8 cellular contexts compared by ENCODE assay signal in genomic region chr12:15882055-15882971, GRCh38. TPM values are rescaled to one million over a fixed set of nuclear protein-coding genes. Genes with fewer than 3 reads are reported as not detected.
A peak's percentile ranks its signal among the peaks of the same experiment; 100 is the strongest.
DNase-seq lines count a peak whose midpoint lies in the region; ATAC-seq and TF ChIP-seq lines count a peak whose summit lies in the region.

Gene STRAP, plus strand, starts transcription at chr12:15882387. Its CDS starts 321 bp downstream, at chr12:15882708.

- H3K36me3 ChIP-seq in KMS-11 (ENCODE audit: insufficient read depth) (no peaks in the 10 kb centered on the region), Peyer's patch (no peaks in the 10 kb centered on the region), muscle layer of duodenum (ENCODE audit: control insufficient read depth in 1 of 2, insufficient read depth in 2 of 2, low read length in 2 of 2) (peaks cover 3 to 19% of the 10 kb centered on the region in 2 donors)

- H2AFZ ChIP-seq in KMS-11 (ENCODE audit: low read depth): peak within 1 kb of the TSS; percentile 94

- H3K4me3 ChIP-seq in KMS-11 (IDR thresholded peaks at IDR 0.05; ENCODE audit: insufficient read depth, low read depth, low read length) (no peak within 1 kb of the TSS), Peyer's patch (peak within 1 kb of the TSS; percentile 54 to 92 (median 76)), muscle layer of duodenum (ENCODE audit: low read depth in 1 of 2, low read length in 2 of 2) (peak within 1 kb of the TSS; percentile 91 to 96)

- peak within 1 kb of the TSS; percentile 94 for H3K9ac ChIP-seq in KMS-11

- TF ChIP-seq CTCF in KMS-11 (conservative IDR thresholded peaks at IDR 0.05; ENCODE audit: low read depth, low read length): no peak
- TF ChIP-seq CTCF in Peyer's patch (IDR thresholded peaks at IDR 0.05): peak in 2 of 6 experiments; percentile 1 to 7

- TF ChIP-seq POLR2A in Peyer's patch (IDR thresholded peaks at IDR 0.05): peak; percentile 96 to 99

- peak within 1 kb of the TSS; percentile 57 for H3K4me2 ChIP-seq in KMS-11

- DNase-seq in DMS53 treated with DMSO at 0.1 percent for 48 hours (lab: John Stamatoyannopoulos, UW; ENCODE audit: unreplicated experiment) (peak; percentile 100), Peyer's patch (peak; percentile 97 to 99 (median 98))
- peak; percentile 97 for DNase-seq in activated T-cell treated with anti-CD3 and anti-CD28 coated beads, Interleukin-2, amount 50 U/mL, for 48 hours
- DNase-seq in stimulated activated CD8-positive, alpha-beta memory T cell treated with anti-CD3 and anti-CD28 coated beads, Interleukin-7, amount 100 ng/mL, for 4 hours (ENCODE audit: low read depth in 2 of 2): peak; percentile 91 to 92

- no peaks in the 10 kb centered on the region for H3K9me3 ChIP-seq in Peyer's patch
- no peaks in the 10 kb centered on the region for H3K9me3 ChIP-seq in muscle layer of duodenum (ENCODE audit: control insufficient read depth in 1 of 2, low read length in 2 of 2)

- 0 out of 2 replicates have a peak, but pooled peaks cover 5% of the 10 kb centered on the region for H4K20me1 ChIP-seq in KMS-11 (ENCODE audit: insufficient read depth)

- H3K27me3 ChIP-seq in KMS-11 (ENCODE audit: insufficient read depth, low read depth): no peaks in the 10 kb centered on the region
- H3K27me3 ChIP-seq in Peyer's patch: no peaks in the 10 kb centered on the region
- H3K27me3 ChIP-seq in muscle layer of duodenum (ENCODE audit: low read depth, low read length): no peaks in the 10 kb centered on the region

- peak; percentile 96 for ATAC-seq in GM21737 (IDR thresholded peaks at IDR 0.05; ENCODE audit: unreplicated experiment)
- peak; percentile 97 for ATAC-seq in esophagus mucosa

- peaks cover 16% of the 10 kb centered on the region for H3K4me1 ChIP-seq in KMS-11 (ENCODE audit: low read depth, poor library complexity, severe bottlenecking)
- peaks cover 0 to 19% (median 8%) of the 10 kb centered on the region in 4 donors for H3K4me1 ChIP-seq in Peyer's patch
- H3K4me1 ChIP-seq in muscle layer of duodenum (ENCODE audit: control insufficient read depth in 1 of 2, insufficient read depth in 2 of 2, low read length in 2 of 2): peaks cover 0 to 37% of the 10 kb centered on the region in 2 donors

- H3K27ac ChIP-seq in KMS-11: peak within 1 kb of the TSS; percentile 94
- peak within 1 kb of the TSS; percentile 86 to 98 (median 96) for H3K27ac ChIP-seq in Peyer's patch
- H3K27ac ChIP-seq in muscle layer of duodenum (ENCODE audit: low read length): peak within 1 kb of the TSS; percentile 97

- H3K79me2 ChIP-seq in KMS-11 (ENCODE audit: insufficient read depth, low read depth): peaks cover 50% of the 10 kb centered on the region

RNA-seq across cellular contexts. Expression of gene STRAP, which starts in this region (rescaled TPM):
- total RNA-seq in Peyer's patch (10 to 100 TPM; 26.5 to 38.8 (median 34.7) TPM), esophagus mucosa (74.0 TPM)
